Comparison of ENCODE assay signal across 1 cellular context in the genomic region with DNA sequence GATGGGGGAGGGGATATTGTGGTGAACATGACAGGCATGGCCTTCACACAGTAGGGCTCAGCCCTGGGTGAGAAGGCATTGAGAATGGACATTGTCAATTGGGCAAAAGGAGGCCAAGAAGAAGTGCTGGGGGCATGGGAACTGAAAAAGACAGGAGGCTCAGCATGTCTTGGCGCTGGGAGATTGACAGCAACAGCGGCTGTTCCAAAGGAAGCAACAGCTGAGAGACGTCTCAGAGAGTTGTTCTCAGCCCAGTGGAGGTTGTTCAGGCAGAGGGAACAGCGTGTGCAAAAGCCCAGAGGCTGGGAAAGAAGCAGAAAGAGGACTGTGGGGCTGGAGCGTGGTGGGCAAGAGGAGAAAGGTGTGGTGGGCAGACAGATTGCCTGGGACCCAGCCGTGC. TPM values are rescaled to one million over a fixed set of nuclear protein-coding genes. Genes with fewer than 3 reads are reported as not detected.
"Had no signal": no experiment of that assay in that cellular context is flagged by ENCODE, and none has a peak within 500 bp of the region (broad histone marks: within the 10 kb centered on the region; RNA-seq: fewer than 3 reads in every experiment).

No MANE protein-coding gene starts in this region.

RNA-seq across cellular contexts. Expression of gene ALDH3B1, which starts 53.9 kb away (rescaled TPM):
- total RNA-seq: activated CD8-positive, alpha-beta memory T cell treated with anti-CD3 and anti-CD28 coated beads, Interleukin-2, amount 10 ng/mL, durations not matched to agents 7 days and 5 days had no signal
